Comparison of ENCODE assay signal across 9 cellular contexts in genomic region chr1:26162220-26162703, GRCh38. TPM values are rescaled to one million over a fixed set of nuclear protein-coding genes. Genes with fewer than 3 reads are reported as not detected.
DNase-seq lines count a peak whose midpoint lies in the region; ATAC-seq, FAIRE-seq and TF ChIP-seq lines count a peak whose summit lies in the region.
"Had no signal": no experiment of that assay in that cellular context is flagged by ENCODE, and none has a peak within 500 bp of the region (broad histone marks: within the 10 kb centered on the region; RNA-seq: fewer than 3 reads in every experiment).

No MANE protein-coding gene starts in this region.

- peak overlapping the region; percentile 42 for H3K4me3 ChIP-seq in A673 (ENCODE audit: low read depth, low read length, poor library complexity, severe bottlenecking)
- H3K4me3 ChIP-seq in HUES6 (ENCODE audit: low read depth, low read length), result peak overlapping the region; percentile 59
- peak overlapping the region; percentile 42 for H3K4me3 ChIP-seq in choroid plexus epithelial cell (ENCODE audit: low read depth, low read length)
- peak overlapping the region; percentile 22 to 56 for H3K4me3 ChIP-seq in muscle layer of colon (ENCODE audit: low read depth in 1 of 2, low read length in 2 of 2)

- peak overlapping the region; percentile 5 for H3K9ac ChIP-seq in HUES6 (ENCODE audit: low read length)
- H3K9ac ChIP-seq in muscle layer of colon (ENCODE audit: low read length), result no peak overlapping the region

- TF ChIP-seq CTCF in A673 (conservative IDR thresholded peaks at IDR 0.05; ENCODE audit: low read depth, low read length) (no peak), choroid plexus epithelial cell (conservative IDR thresholded peaks at IDR 0.05; ENCODE audit: low read depth, low read length) (no peak)

- ATAC-seq in GM18498 (IDR thresholded peaks at IDR 0.05; ENCODE audit: unreplicated experiment), result no peak

- H3K4me1 ChIP-seq in A673 (ENCODE audit: insufficient read depth, low read length, poor library complexity, severe bottlenecking) (peaks cover 19% of the 10 kb centered on the region), HUES6 (ENCODE audit: control insufficient read depth, insufficient read depth, low read length) (peaks cover 49% of the 10 kb centered on the region), muscle layer of colon (ENCODE audit: insufficient read depth, low read length) (peaks cover 10% of the 10 kb centered on the region)

- H3K36me3 ChIP-seq in A673 (ENCODE audit: insufficient read depth, low read length, poor library complexity, severe bottlenecking) (no peaks in the 10 kb centered on the region), HUES6 (ENCODE audit: control insufficient read depth, insufficient read depth, low read length) (no peaks in the 10 kb centered on the region), muscle layer of colon (ENCODE audit: insufficient read depth, low read length) (no peaks in the 10 kb centered on the region)

- H3K27ac ChIP-seq in A673 (ENCODE audit: low read depth, low read length, poor library complexity, severe bottlenecking), result no peak overlapping the region
- H3K27ac ChIP-seq in HUES6 (ENCODE audit: low read depth, low read length), result no peak overlapping the region
- H3K27ac ChIP-seq in muscle layer of colon (ENCODE audit: low read depth, low read length), result no peak overlapping the region

- TF ChIP-seq POLR2A in GM12891 (IDR thresholded peaks at IDR 0.05; ENCODE audit: low read depth, low read length), result no peak

- H3K27me3 ChIP-seq in A673 (replicated peaks; ENCODE audit: insufficient read depth, low read depth, low read length, poor library complexity), result no peaks in the 10 kb centered on the region
- H3K27me3 ChIP-seq in HUES6 (ENCODE audit: control insufficient read depth, insufficient read depth, low read length), result peaks cover 87% of the 10 kb centered on the region
- peaks cover 0 to 21% of the 10 kb centered on the region in 2 donors for H3K27me3 ChIP-seq in muscle layer of colon (ENCODE audit: control insufficient read depth in 1 of 2, insufficient read depth in 2 of 2, low read length in 2 of 2)

- BruUV-seq in A673 (replicated peaks; lab: Mats Ljungman, UMichigan), result no TSS peak

- H3K9me3 ChIP-seq in A673 (ENCODE audit: low read depth, low read length, poor library complexity, severe bottlenecking), result no peaks in the 10 kb centered on the region
- H3K9me3 ChIP-seq in HUES6 (ENCODE audit: control insufficient read depth, insufficient read depth, low read depth, low read length), result no peaks in the 10 kb centered on the region
- no peaks in the 10 kb centered on the region for H3K9me3 ChIP-seq in muscle layer of colon (ENCODE audit: low read length)

- FAIRE-seq in GM12891 (lab: Jason Lieb, UNC), result no peak

- DNase-seq in A673 (ENCODE audit: low spot score) (no peak), choroid plexus epithelial cell (ENCODE audit: low read depth) (no peak), posterior vena cava (ENCODE audit: low spot score) (no peak), GM19238 (ENCODE audit: insufficient read length, low spot score) (no peak), GM12891 (ENCODE audit: insufficient read length, low spot score) (no peak)

- POLR2A ChIA-PET in A673 (lab: Charles Lee; ENCODE audit: low non-redundant PET), result interaction anchor here (0.7 kb wide), 1 partner anchor 98 kb away, joined by 4 read pairs; no protein-coding TSS in a partner anchor

- CTCF ChIA-PET in A673 (lab: Charles Lee), result no interaction called here

- intact Hi-C loops in A673 (cut with micrococcal nuclease; ENCODE audit: unreplicated experiment), result no loop called here
- intact Hi-C loops in posterior vena cava (cut with DNase I), result loop anchor here in 1 of 2 donors (5.0 kb wide), 1 partner anchor 55 kb away; no protein-coding TSS in a partner anchor

TF ChIP-seq in GM12891, 5 proteins besides CTCF, POLR2A, EP300 and RAD21:
- TF ChIP-seq TAF1 (IDR thresholded peaks at IDR 0.05; ENCODE audit: low read depth, low read length), result no peak
- no peak for TF ChIP-seq POU2F2 (IDR thresholded peaks at IDR 0.05; ENCODE audit: low read depth, low read length)

RNA-seq across cellular contexts. Expression of gene FAM110D, which starts 3.4 kb away (rescaled TPM):
- total RNA-seq in A673 (2021) (0.64 and 0.85 TPM in 2 replicates), posterior vena cava (1 to 10 TPM; 4.5 to 4.7 TPM)
- not detected for polyA plus RNA-seq in GM12891 (2012; ENCODE audit: low read depth, missing spikeins)
- total RNA-seq: LHCN-M2 had no signal

RNA-seq across cellular contexts. Expression of gene C1orf232, which starts 6.5 kb away (rescaled TPM):
- not detected in 2 replicates for total RNA-seq in A673 (2021)
- not detected for total RNA-seq in posterior vena cava
- polyA plus RNA-seq in GM12891 (2012; ENCODE audit: low read depth, missing spikeins), result not detected
- total RNA-seq: LHCN-M2 had no signal

RNA-seq across cellular contexts. Expression of gene ZNF593, which starts 7.4 kb away (rescaled TPM):
- 61.9 and 62.3 TPM in 2 replicates for total RNA-seq in A673 (2021)
- total RNA-seq in posterior vena cava, result 10 to 100 TPM; 14.9 to 17.6 TPM
- 48.3 TPM for polyA plus RNA-seq in GM12891 (2012; ENCODE audit: low read depth, missing spikeins)

RNA-seq across cellular contexts. Expression of gene ZNF593OS, which starts 9.4 kb away (rescaled TPM):
- not detected in 2 replicates for total RNA-seq in A673 (2021)
- total RNA-seq in posterior vena cava, result not detected
- polyA plus RNA-seq in GM12891 (2012; ENCODE audit: low read depth, missing spikeins), result 0.39 TPM
- total RNA-seq: LHCN-M2 had no signal

RNA-seq across cellular contexts. Expression of gene CNKSR1, which starts 15.0 kb away (rescaled TPM):
- 1.6 and 1.8 TPM in 2 replicates for total RNA-seq in A673 (2021)
- total RNA-seq in posterior vena cava, result 1 to 10 TPM in 1 of 2 donors, under 1 TPM in 1; 0.32 to 2.4 TPM
- polyA plus RNA-seq in GM12891 (2012; ENCODE audit: low read depth, missing spikeins), result 4.1 TPM
